In the genomic region with DNA sequence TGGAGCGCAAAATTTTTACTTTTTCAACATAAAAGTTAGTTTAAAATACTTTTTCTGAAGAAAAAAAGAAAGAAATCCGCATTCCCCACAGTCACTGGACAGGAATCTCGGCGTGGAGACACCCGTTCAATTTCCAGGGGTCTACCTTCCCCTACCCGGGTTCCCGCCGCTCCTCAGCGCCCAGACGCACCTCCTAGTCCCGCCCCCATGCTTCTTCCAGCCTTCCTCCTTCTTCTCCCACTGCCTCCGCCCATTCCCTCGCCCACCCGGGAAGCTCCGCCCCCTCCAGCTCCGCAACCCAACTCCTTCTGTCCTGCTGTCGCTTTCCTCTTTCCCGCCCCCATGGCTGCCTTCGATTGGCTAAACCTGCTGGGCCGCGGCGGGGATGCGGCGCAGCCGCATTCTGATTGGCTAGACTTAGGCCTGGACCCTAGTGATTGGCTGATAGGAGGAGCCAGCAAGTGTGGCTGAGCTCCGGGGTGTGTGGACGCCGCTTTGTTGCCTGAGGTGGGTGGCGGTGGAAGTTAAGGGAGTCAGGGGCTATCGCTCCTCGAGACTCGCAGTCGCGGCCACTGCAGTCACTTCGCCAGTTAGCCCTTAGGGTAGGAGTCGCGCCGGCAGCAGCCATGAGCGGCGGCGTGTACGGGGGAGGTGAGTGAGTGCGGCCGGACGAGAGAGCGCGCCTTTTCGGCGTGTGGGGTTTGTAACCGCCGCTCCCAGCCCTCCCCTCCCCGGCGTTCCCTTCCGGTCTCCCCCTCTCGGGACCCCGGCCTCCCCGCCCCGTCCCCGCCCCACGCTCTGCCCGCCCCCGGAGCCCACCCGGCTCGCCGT, we compare ENCODE assay signal across 8 cellular contexts. TPM values are rescaled to one million over a fixed set of nuclear protein-coding genes. Genes with fewer than 3 reads are reported as not detected.
DNase-seq lines count a peak whose midpoint lies in the region; ATAC-seq and TF ChIP-seq lines count a peak whose summit lies in the region.

Gene ACTL6A, plus strand, starts transcription at position 460 of the 831 bp plus-strand sequence. Its CDS starts 167 bp downstream, at position 627.

- H3K27me3 Mint-ChIP-seq in activated T-cell treated with anti-CD3 and anti-CD28 coated beads, Interleukin-2, amount 50 U/mL, for 24 hours, result peaks cover 6% of the 10 kb centered on the region

- peak within 1 kb of the TSS; percentile 98 for H3K4me3 Mint-ChIP-seq in activated T-cell treated with anti-CD3 and anti-CD28 coated beads, Interleukin-2, amount 50 U/mL, for 24 hours

- H3K9me3 Mint-ChIP-seq in activated T-cell treated with anti-CD3 and anti-CD28 coated beads, Interleukin-2, amount 50 U/mL, for 24 hours, result no peaks in the 10 kb centered on the region

- H3K27ac Mint-ChIP-seq in activated T-cell treated with anti-CD3 and anti-CD28 coated beads, Interleukin-2, amount 50 U/mL, for 24 hours, result peak within 1 kb of the TSS; percentile 99

- in situ Hi-C loops in KBM-7 (cut with MboI; ENCODE audit: low pct_unique_long_range_greater_than_20kb, low sequenced_read_pairs), result loop anchor here (25.0 kb wide), 1 partner anchor 225 kb away; the partner anchor contains the start of gene MFN1

- H3K27ac ChIP-seq in mucosa of rectum (ENCODE audit: low read depth in 2 of 2, low read length in 2 of 2), result peak within 1 kb of the TSS; percentile 77 to 86

- no peaks in the 10 kb centered on the region for H3K27me3 ChIP-seq in mucosa of rectum (ENCODE audit: control insufficient read depth in 2 of 2, insufficient read depth in 2 of 2, low read length in 2 of 2)

- peaks cover 4 to 8% of the 10 kb centered on the region in 2 donors for H3K4me1 ChIP-seq in mucosa of rectum (ENCODE audit: control insufficient read depth in 2 of 2, insufficient read depth in 2 of 2, low read length in 2 of 2)

- H3K36me3 Mint-ChIP-seq in activated T-cell treated with anti-CD3 and anti-CD28 coated beads, Interleukin-2, amount 50 U/mL, for 24 hours (ENCODE audit: low read depth), result peaks cover 9% of the 10 kb centered on the region

- peak within 1 kb of the TSS; percentile 78 to 79 for H3K9ac ChIP-seq in mucosa of rectum (ENCODE audit: low read depth in 1 of 2, low read length in 2 of 2)

- peak; percentile 90 for TF ChIP-seq POLR2A in erythroblast (IDR thresholded peaks at IDR 0.05; ENCODE audit: low read length)

- DNase-seq in DMS153 treated with DMSO at 0.1 percent for 48 hours (lab: John Stamatoyannopoulos, UW; ENCODE audit: unreplicated experiment) (peak; percentile 98), KBM-7 (peak; percentile 100), erythroblast (lab: John Stamatoyannopoulos, UW) (peak; percentile 99)
- peak; percentile 99 for DNase-seq in activated T-cell treated with anti-CD3 and anti-CD28 coated beads, Interleukin-2, amount 50 U/mL, for 24 hours
- peak; percentile 99 for DNase-seq in stimulated activated CD8-positive, alpha-beta memory T cell treated with anti-CD3 and anti-CD28 coated beads, Interleukin-4, amount 100 ng/mL, for 48 hours

- peak; percentile 98 for ATAC-seq in GM21717 (IDR thresholded peaks at IDR 0.05; ENCODE audit: unreplicated experiment)

- H3K36me3 ChIP-seq in mucosa of rectum (ENCODE audit: control insufficient read depth in 2 of 2, insufficient read depth in 2 of 2, low read length in 2 of 2), result no peaks in the 10 kb centered on the region

- peaks cover 35% of the 10 kb centered on the region for H3K4me1 Mint-ChIP-seq in activated T-cell treated with anti-CD3 and anti-CD28 coated beads, Interleukin-2, amount 50 U/mL, for 24 hours (ENCODE audit: low read depth)

- peak within 1 kb of the TSS; percentile 91 to 97 for H3K4me3 ChIP-seq in mucosa of rectum (ENCODE audit: low read length in 2 of 2)

- no peaks in the 10 kb centered on the region for H3K9me3 ChIP-seq in mucosa of rectum (ENCODE audit: control insufficient read depth in 2 of 2, low read length in 2 of 2)

TF ChIP-seq in PFSK-1, 5 proteins besides CTCF, POLR2A, EP300 and RAD21:
- TF ChIP-seq POLR2AphosphoS5 (IDR thresholded peaks at IDR 0.05; ENCODE audit: low read depth, low read length) (peak; percentile 82), FOXP2 (optimal IDR thresholded peaks at IDR 0.05; ENCODE audit: borderline replicate concordance, extremely low read depth, extremely low read length, insufficient read depth) (no peak), SIN3A (IDR thresholded peaks at IDR 0.05; ENCODE audit: borderline replicate concordance, insufficient read depth, low read length) (peak; percentile 84; the same call in 1 of the 2 replicates), TAF1 (IDR thresholded peaks at IDR 0.05; ENCODE audit: borderline replicate concordance, insufficient read depth, low read length) (peak; percentile 89; the same call in 1 of the 2 replicates)
- TF ChIP-seq, protein P1, sequence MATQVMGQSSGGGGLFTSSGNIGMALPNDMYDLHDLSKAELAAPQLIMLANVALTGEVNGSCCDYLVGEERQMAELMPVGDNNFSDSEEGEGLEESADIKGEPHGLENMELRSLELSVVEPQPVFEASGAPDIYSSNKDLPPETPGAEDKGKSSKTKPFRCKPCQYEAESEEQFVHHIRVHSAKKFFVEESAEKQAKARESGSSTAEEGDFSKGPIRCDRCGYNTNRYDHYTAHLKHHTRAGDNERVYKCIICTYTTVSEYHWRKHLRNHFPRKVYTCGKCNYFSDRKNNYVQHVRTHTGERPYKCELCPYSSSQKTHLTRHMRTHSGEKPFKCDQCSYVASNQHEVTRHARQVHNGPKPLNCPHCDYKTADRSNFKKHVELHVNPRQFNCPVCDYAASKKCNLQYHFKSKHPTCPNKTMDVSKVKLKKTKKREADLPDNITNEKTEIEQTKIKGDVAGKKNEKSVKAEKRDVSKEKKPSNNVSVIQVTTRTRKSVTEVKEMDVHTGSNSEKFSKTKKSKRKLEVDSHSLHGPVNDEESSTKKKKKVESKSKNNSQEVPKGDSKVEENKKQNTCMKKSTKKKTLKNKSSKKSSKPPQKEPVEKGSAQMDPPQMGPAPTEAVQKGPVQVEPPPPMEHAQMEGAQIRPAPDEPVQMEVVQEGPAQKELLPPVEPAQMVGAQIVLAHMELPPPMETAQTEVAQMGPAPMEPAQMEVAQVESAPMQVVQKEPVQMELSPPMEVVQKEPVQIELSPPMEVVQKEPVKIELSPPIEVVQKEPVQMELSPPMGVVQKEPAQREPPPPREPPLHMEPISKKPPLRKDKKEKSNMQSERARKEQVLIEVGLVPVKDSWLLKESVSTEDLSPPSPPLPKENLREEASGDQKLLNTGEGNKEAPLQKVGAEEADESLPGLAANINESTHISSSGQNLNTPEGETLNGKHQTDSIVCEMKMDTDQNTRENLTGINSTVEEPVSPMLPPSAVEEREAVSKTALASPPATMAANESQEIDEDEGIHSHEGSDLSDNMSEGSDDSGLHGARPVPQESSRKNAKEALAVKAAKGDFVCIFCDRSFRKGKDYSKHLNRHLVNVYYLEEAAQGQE (IDR thresholded peaks at IDR 0.05; ENCODE audit: insufficient read depth in 1 of 2, low read depth in 2 of 2, low read length in 2 of 2), result peak in 1 of 2 experiments; percentile 34; a peak in 1 of 4 replicates
TF ChIP-seq in PFSK-1: peak in this region for 4.

RNA-seq across cellular contexts. Expression of gene ACTL6A, which starts in this region (rescaled TPM):
- polyA plus RNA-seq in PFSK-1 (2012; ENCODE audit: insufficient read length, low read depth), result 39.7 TPM

Comparison
In these comparisons a context has a peak if more than half of its experiments do, and no peak if none do; other contexts are left out.
1. Peak in every context shown above with its lines: DNase-seq, ATAC-seq, H3K4me3 ChIP-seq and H3K27ac ChIP-seq.